1 cellular context compared by ENCODE assay signal in the genomic region with DNA sequence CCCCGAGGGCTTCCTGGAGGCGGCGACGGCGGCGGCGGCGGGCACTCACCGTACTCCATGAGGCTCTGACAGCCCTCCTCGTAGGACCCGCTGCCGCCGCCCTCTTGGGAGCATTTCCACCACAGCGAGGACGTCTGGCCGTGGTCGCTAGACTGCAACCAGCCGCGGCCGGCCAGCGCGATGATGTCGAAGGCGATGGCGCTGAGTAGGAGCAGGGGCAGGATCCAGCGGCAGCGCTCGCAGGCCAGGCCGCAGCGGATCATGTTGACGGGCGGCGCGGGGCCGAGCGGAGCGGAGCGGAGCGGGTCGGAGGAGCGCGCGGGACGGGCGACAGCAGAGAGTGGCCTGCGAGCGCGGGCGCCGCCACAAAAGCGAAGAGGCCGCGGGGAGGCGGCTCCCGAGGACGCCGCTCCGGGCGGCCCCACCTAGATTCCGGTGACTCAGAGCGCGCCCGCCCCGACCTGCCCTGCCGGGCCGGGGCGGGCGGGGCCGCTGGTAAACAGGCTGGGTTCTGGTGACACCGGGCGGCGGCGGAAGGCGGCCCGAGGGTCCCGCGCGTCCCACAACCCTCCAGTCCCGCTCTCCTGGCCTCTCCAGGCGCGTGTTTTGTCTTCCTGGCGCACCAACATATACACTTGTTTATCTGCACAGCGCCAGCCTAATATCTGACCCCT.
TF ChIP-seq lines count a peak whose summit lies in the region.

A gene (minus strand): TSS at position 342 of the 674 bp plus-strand sequence. CDS start 79 bp downstream, at position 263.

TF ChIP-seq in HepG2, 621 proteins besides CTCF, POLR2A, EP300 and RAD21 (continued from another document and continues in another):
- TF ChIP-seq, protein P1, sequence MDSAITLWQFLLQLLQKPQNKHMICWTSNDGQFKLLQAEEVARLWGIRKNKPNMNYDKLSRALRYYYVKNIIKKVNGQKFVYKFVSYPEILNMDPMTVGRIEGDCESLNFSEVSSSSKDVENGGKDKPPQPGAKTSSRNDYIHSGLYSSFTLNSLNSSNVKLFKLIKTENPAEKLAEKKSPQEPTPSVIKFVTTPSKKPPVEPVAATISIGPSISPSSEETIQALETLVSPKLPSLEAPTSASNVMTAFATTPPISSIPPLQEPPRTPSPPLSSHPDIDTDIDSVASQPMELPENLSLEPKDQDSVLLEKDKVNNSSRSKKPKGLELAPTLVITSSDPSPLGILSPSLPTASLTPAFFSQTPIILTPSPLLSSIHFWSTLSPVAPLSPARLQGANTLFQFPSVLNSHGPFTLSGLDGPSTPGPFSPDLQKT (CRISPR knock-in tag; IDR thresholded peaks at IDR 0.05; ENCODE audit: borderline replicate concordance), result no peak
- TF ChIP-seq KDM5B (CRISPR knock-in tag; IDR thresholded peaks at IDR 0.05; ENCODE audit: borderline replicate concordance) (peak; percentile 86), GPN1 (CRISPR knock-in tag; IDR thresholded peaks at IDR 0.05; ENCODE audit: borderline replicate concordance) (peak; percentile 43; the same call in 1 of the 2 replicates), NFE2L2 (IDR thresholded peaks at IDR 0.05; ENCODE audit: low read length) (no peak), ZNF569 (CRISPR knock-in tag; IDR thresholded peaks at IDR 0.05; ENCODE audit: borderline replicate concordance) (peak; percentile 87; the same call in 1 of the 2 replicates), SMAD9 (CRISPR knock-in tag; IDR thresholded peaks at IDR 0.05) (no peak), ELF1 (CRISPR knock-in tag; IDR thresholded peaks at IDR 0.05) (no peak), ZNF431 (CRISPR knock-in tag; IDR thresholded peaks at IDR 0.05; ENCODE audit: borderline replicate concordance, low read depth) (0 out of 2 replicates have a peak, but pooled peaks have one; percentile 82), JUN (CRISPR knock-in tag; IDR thresholded peaks at IDR 0.05) (peak; percentile 23; the same call in 1 of the 2 replicates), ZSCAN20 (CRISPR knock-in tag; IDR thresholded peaks at IDR 0.05; ENCODE audit: borderline replicate concordance) (peak; percentile 28; the same call in 1 of the 2 replicates), ZBTB7A (CRISPR knock-in tag; IDR thresholded peaks at IDR 0.05) (peak; percentile 51; the same call in 1 of the 2 replicates), ZNF510 (CRISPR knock-in tag; IDR thresholded peaks at IDR 0.05; ENCODE audit: low read depth) (peak; percentile 62; the same call in 1 of the 2 replicates), RBAK (CRISPR knock-in tag; IDR thresholded peaks at IDR 0.05) (no peak), PRMT3 (CRISPR knock-in tag; IDR thresholded peaks at IDR 0.05; ENCODE audit: borderline replicate concordance, low read depth) (no peak), ZFP37 (CRISPR knock-in tag; IDR thresholded peaks at IDR 0.05; ENCODE audit: borderline replicate concordance) (peak; percentile 54; the same call in 1 of the 2 replicates), ZNF782 (CRISPR knock-in tag; IDR thresholded peaks at IDR 0.05; ENCODE audit: borderline replicate concordance) (peak; percentile 86; the same call in 1 of the 2 replicates), ZFY (CRISPR knock-in tag; IDR thresholded peaks at IDR 0.05) (peak; percentile 97), TSC22D2 (CRISPR knock-in tag; IDR thresholded peaks at IDR 0.05; ENCODE audit: borderline replicate concordance) (no peak), ZNF33B (CRISPR knock-in tag; IDR thresholded peaks at IDR 0.05) (peak; percentile 58; the same call in 1 of the 2 replicates), ELF3 (CRISPR knock-in tag; IDR thresholded peaks at IDR 0.05) (peak; percentile 47), PAWR (CRISPR knock-in tag; IDR thresholded peaks at IDR 0.05; ENCODE audit: borderline replicate concordance) (0 out of 2 replicates have a peak, but pooled peaks have one; percentile 47), FOXO1 (CRISPR knock-in tag; IDR thresholded peaks at IDR 0.05) (peak; percentile 49), ZNF136 (CRISPR knock-in tag; IDR thresholded peaks at IDR 0.05; ENCODE audit: low read depth) (peak; percentile 11; the same call in 1 of the 2 replicates)
- TF ChIP-seq, protein P2, sequence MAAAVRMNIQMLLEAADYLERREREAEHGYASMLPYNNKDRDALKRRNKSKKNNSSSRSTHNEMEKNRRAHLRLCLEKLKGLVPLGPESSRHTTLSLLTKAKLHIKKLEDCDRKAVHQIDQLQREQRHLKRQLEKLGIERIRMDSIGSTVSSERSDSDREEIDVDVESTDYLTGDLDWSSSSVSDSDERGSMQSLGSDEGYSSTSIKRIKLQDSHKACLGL (CRISPR knock-in tag; IDR thresholded peaks at IDR 0.05), result peak; percentile 91
- TF ChIP-seq, protein P3, sequence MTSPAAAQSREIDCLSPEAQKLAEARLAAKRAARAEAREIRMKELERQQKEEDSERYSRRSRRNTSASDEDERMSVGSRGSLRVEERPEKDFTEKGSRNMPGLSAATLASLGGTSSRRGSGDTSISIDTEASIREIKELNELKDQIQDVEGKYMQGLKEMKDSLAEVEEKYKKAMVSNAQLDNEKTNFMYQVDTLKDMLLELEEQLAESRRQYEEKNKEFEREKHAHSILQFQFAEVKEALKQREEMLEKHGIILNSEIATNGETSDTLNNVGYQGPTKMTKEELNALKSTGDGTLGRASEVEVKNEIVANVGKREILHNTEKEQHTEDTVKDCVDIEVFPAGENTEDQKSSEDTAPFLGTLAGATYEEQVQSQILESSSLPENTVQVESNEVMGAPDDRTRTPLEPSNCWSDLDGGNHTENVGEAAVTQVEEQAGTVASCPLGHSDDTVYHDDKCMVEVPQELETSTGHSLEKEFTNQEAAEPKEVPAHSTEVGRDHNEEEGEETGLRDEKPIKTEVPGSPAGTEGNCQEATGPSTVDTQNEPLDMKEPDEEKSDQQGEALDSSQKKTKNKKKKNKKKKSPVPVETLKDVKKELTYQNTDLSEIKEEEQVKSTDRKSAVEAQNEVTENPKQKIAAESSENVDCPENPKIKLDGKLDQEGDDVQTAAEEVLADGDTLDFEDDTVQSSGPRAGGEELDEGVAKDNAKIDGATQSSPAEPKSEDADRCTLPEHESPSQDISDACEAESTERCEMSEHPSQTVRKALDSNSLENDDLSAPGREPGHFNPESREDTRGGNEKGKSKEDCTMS (CRISPR knock-in tag; conservative IDR thresholded peaks at IDR 0.05), result no peak
- TF ChIP-seq, protein P4, sequence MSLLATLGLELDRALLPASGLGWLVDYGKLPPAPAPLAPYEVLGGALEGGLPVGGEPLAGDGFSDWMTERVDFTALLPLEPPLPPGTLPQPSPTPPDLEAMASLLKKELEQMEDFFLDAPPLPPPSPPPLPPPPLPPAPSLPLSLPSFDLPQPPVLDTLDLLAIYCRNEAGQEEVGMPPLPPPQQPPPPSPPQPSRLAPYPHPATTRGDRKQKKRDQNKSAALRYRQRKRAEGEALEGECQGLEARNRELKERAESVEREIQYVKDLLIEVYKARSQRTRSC (CRISPR knock-in tag; IDR thresholded peaks at IDR 0.05; ENCODE audit: low read depth), result peak; percentile 88
- TF ChIP-seq, protein P5, sequence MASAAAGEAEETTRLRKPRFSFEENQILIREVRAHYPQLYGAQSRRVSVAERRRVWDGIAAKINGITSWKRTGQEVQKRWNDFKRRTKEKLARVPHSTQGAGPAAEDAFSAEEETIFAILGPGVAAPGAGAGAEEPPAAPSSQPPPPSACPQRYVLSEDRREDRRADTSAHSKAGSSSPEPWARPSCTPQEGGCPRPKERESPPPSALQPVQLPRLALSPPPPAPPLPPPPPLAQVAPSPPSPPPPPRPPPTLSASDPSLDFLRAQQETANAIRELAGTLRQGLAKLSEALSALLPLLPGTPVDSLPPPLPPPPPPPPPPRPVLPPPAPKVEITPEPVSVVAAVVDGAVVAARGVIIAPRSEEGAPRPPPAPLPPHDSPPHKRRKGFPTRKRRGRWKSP (CRISPR knock-in tag; IDR thresholded peaks at IDR 0.05), result peak; percentile 74
- TF ChIP-seq, protein P6, sequence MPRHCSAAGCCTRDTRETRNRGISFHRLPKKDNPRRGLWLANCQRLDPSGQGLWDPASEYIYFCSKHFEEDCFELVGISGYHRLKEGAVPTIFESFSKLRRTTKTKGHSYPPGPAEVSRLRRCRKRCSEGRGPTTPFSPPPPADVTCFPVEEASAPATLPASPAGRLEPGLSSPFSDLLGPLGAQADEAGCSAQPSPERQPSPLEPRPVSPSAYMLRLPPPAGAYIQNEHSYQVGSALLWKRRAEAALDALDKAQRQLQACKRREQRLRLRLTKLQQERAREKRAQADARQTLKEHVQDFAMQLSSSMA (CRISPR knock-in tag; IDR thresholded peaks at IDR 0.05), result peak; percentile 83
- TF ChIP-seq, protein P7, sequence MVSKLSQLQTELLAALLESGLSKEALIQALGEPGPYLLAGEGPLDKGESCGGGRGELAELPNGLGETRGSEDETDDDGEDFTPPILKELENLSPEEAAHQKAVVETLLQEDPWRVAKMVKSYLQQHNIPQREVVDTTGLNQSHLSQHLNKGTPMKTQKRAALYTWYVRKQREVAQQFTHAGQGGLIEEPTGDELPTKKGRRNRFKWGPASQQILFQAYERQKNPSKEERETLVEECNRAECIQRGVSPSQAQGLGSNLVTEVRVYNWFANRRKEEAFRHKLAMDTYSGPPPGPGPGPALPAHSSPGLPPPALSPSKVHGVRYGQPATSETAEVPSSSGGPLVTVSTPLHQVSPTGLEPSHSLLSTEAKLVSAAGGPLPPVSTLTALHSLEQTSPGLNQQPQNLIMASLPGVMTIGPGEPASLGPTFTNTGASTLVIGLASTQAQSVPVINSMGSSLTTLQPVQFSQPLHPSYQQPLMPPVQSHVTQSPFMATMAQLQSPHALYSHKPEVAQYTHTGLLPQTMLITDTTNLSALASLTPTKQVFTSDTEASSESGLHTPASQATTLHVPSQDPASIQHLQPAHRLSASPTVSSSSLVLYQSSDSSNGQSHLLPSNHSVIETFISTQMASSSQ (IDR thresholded peaks at IDR 0.05; ENCODE audit: low read depth), result no peak
- TF ChIP-seq, protein P7 (CRISPR knock-in tag; IDR thresholded peaks at IDR 0.05; ENCODE audit: borderline replicate concordance), result no peak; the same call in 1 of the 2 replicates
- TF ChIP-seq, protein P8, sequence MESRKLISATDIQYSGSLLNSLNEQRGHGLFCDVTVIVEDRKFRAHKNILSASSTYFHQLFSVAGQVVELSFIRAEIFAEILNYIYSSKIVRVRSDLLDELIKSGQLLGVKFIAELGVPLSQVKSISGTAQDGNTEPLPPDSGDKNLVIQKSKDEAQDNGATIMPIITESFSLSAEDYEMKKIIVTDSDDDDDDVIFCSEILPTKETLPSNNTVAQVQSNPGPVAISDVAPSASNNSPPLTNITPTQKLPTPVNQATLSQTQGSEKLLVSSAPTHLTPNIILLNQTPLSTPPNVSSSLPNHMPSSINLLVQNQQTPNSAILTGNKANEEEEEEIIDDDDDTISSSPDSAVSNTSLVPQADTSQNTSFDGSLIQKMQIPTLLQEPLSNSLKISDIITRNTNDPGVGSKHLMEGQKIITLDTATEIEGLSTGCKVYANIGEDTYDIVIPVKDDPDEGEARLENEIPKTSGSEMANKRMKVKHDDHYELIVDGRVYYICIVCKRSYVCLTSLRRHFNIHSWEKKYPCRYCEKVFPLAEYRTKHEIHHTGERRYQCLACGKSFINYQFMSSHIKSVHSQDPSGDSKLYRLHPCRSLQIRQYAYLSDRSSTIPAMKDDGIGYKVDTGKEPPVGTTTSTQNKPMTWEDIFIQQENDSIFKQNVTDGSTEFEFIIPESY (CRISPR knock-in tag; IDR thresholded peaks at IDR 0.05), result 0 out of 2 replicates have a peak, but pooled peaks have one; percentile 32
- TF ChIP-seq, protein P9, sequence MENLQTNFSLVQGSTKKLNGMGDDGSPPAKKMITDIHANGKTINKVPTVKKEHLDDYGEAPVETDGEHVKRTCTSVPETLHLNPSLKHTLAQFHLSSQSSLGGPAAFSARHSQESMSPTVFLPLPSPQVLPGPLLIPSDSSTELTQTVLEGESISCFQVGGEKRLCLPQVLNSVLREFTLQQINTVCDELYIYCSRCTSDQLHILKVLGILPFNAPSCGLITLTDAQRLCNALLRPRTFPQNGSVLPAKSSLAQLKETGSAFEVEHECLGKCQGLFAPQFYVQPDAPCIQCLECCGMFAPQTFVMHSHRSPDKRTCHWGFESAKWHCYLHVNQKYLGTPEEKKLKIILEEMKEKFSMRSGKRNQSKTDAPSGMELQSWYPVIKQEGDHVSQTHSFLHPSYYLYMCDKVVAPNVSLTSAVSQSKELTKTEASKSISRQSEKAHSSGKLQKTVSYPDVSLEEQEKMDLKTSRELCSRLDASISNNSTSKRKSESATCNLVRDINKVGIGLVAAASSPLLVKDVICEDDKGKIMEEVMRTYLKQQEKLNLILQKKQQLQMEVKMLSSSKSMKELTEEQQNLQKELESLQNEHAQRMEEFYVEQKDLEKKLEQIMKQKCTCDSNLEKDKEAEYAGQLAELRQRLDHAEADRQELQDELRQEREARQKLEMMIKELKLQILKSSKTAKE (CRISPR knock-in tag; IDR thresholded peaks at IDR 0.05; ENCODE audit: borderline replicate concordance), result no peak
- TF ChIP-seq, protein P10, sequence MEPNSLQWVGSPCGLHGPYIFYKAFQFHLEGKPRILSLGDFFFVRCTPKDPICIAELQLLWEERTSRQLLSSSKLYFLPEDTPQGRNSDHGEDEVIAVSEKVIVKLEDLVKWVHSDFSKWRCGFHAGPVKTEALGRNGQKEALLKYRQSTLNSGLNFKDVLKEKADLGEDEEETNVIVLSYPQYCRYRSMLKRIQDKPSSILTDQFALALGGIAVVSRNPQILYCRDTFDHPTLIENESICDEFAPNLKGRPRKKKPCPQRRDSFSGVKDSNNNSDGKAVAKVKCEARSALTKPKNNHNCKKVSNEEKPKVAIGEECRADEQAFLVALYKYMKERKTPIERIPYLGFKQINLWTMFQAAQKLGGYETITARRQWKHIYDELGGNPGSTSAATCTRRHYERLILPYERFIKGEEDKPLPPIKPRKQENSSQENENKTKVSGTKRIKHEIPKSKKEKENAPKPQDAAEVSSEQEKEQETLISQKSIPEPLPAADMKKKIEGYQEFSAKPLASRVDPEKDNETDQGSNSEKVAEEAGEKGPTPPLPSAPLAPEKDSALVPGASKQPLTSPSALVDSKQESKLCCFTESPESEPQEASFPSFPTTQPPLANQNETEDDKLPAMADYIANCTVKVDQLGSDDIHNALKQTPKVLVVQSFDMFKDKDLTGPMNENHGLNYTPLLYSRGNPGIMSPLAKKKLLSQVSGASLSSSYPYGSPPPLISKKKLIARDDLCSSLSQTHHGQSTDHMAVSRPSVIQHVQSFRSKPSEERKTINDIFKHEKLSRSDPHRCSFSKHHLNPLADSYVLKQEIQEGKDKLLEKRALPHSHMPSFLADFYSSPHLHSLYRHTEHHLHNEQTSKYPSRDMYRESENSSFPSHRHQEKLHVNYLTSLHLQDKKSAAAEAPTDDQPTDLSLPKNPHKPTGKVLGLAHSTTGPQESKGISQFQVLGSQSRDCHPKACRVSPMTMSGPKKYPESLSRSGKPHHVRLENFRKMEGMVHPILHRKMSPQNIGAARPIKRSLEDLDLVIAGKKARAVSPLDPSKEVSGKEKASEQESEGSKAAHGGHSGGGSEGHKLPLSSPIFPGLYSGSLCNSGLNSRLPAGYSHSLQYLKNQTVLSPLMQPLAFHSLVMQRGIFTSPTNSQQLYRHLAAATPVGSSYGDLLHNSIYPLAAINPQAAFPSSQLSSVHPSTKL (CRISPR knock-in tag; IDR thresholded peaks at IDR 0.05), result peak; percentile 10; the same call in 1 of the 2 replicates
